Comparison of ENCODE assay signal across 9 cellular contexts in the genomic region with DNA sequence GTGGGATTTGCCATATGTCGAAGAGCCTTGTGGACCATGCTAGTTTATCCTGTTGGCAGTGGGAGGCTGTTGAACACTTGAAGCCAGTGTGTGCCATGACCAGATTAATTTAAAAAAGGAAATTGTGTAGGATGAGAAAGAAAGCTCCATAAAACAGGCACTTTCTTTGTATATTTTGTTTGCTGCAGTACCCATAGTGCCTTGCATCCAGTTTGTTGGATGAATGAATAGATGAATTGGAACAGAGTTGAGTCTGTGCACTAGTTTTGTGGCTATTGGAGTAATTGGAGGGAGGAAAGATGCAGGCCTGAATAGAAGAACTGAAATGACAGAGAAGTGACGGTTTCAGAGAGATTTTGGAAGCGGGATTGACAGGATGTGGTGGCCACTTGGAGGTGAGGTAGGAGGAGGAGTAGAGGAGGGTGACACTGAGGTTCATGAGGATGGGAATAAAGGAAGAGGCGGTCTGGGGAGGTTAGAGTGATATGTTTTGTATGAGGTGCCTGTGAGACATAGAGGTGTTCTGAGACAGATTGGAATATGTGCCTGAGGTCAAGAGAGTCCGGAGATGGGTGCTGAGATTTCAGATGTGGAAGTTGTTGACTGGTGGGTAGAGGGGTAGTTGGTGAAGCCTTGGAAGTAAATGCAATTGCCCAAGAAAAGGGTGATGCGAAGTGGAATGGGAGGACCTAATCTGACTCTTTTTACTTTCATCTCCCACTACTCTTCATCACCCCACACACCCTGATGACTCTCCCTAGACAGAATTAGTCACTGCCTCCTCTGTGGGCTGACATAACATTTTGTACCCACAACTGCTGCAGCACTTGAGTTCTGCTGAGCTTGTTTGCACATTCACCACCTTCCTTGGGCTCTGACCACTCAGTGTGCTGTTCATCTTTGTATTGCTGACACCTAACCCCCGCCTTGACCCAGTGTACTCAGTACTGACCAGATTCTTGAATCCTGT. TPM values are rescaled to one million over a fixed set of nuclear protein-coding genes. Genes with fewer than 3 reads are reported as not detected.
A peak's percentile ranks its signal among the peaks of the same experiment; 100 is the strongest.
DNase-seq lines count a peak whose midpoint lies in the region; ATAC-seq, FAIRE-seq and TF ChIP-seq lines count a peak whose summit lies in the region.
"Had no signal": no experiment of that assay in that cellular context is flagged by ENCODE, and none has a peak within 500 bp of the region (broad histone marks: within the 10 kb centered on the region; RNA-seq: fewer than 3 reads in every experiment).

No MANE protein-coding gene starts in this region.

- no peak overlapping the region for H3K4me3 Mint-ChIP-seq in neural progenitor cell

- 81 to 95% (median 85%) methylated on average over 7 of the region's 7 CpGs for WGBS in small intestine, 3 donors

- no peak for ATAC-seq in GM18498 (IDR thresholded peaks at IDR 0.05; ENCODE audit: unreplicated experiment)

- H3K27me3 Mint-ChIP-seq in neural progenitor cell (ENCODE audit: insufficient read depth, low read depth) = no peaks in the 10 kb centered on the region

- H3K27ac ChIP-seq in angular gyrus (ENCODE audit: low read depth, low read length) = peak overlapping the region; percentile 13
- H3K27ac ChIP-seq in neural progenitor cell = no peak overlapping the region
- H3K27ac ChIP-seq in small intestine (ENCODE audit: low read depth in 1 of 2, low read length in 1 of 2) = no peak overlapping the region

- H3K4me3 ChIP-seq in neural progenitor cell = no peak overlapping the region
- H3K4me3 ChIP-seq in small intestine (ENCODE audit: low read depth in 1 of 2, low read length in 2 of 2) = no peak overlapping the region

- no peaks in the 10 kb centered on the region for H3K9me3 ChIP-seq in neural progenitor cell (ENCODE audit: low read depth)
- H3K9me3 ChIP-seq in small intestine (ENCODE audit: control insufficient read depth, low read depth) = no peaks in the 10 kb centered on the region

- H3K4me1 Mint-ChIP-seq in neural progenitor cell = peaks cover 17% of the 10 kb centered on the region

- H3K27me3 ChIP-seq in neural progenitor cell (no peaks in the 10 kb centered on the region), small intestine (ENCODE audit: control insufficient read depth in 2 of 2, insufficient read depth in 2 of 2, low read length in 2 of 2) (no peaks in the 10 kb centered on the region)

- H2AFZ ChIP-seq in neural progenitor cell (replicated peaks) = no peak overlapping the region

- H3K9ac ChIP-seq in neural progenitor cell = peak overlapping the region; percentile 52

- H3K4me1 ChIP-seq in neural progenitor cell (peaks cover 14% of the 10 kb centered on the region), small intestine (ENCODE audit: control insufficient read depth in 2 of 2, insufficient read depth in 1 of 2, low read depth in 1 of 2, low read length in 1 of 2) (peaks cover 8 to 21% of the 10 kb centered on the region in 2 donors)

- H3K36me3 Mint-ChIP-seq in neural progenitor cell = peaks cover 12% of the 10 kb centered on the region

- no peak for FAIRE-seq in small intestine (lab: Jason Lieb, UNC)

- no peak overlapping the region for H3K4me2 ChIP-seq in neural progenitor cell

- H4K20me1 ChIP-seq in neural progenitor cell (ENCODE audit: low read depth) = peaks cover 90% of the 10 kb centered on the region

- H3K27ac Mint-ChIP-seq in neural progenitor cell = no peak overlapping the region

- H3K9me3 Mint-ChIP-seq in neural progenitor cell = no peaks in the 10 kb centered on the region

- H3K79me2 ChIP-seq in neural progenitor cell (ENCODE audit: low read depth) = peaks cover 100% of the 10 kb centered on the region

- peak; percentile 19 for DNase-seq in AG20443 (ENCODE audit: low spot score)
- DNase-seq in RPMI7951 (ENCODE audit: low read depth) = peak; percentile 58
- DNase-seq in neural progenitor cell (ENCODE audit: low spot score) = no peak
- no peak for DNase-seq in inferior parietal cortex (ENCODE audit: extremely low spot score)
- no peak for DNase-seq in small intestine
- DNase-seq in NCI-H1930 (lab: John Stamatoyannopoulos, UW) = no peak

- H3F3A ChIP-seq in neural progenitor cell (ENCODE audit: low read depth) = no peaks in the 10 kb centered on the region

- TF ChIP-seq CTCF in neural progenitor cell (IDR thresholded peaks at IDR 0.05) = no peak

- H3K36me3 ChIP-seq in neural progenitor cell = no peaks in the 10 kb centered on the region
- peaks cover 5 to 9% of the 10 kb centered on the region in 2 donors for H3K36me3 ChIP-seq in small intestine (ENCODE audit: control insufficient read depth in 2 of 2, insufficient read depth in 2 of 2, low read length in 2 of 2)

RNA-seq across cellular contexts. Expression of a gene that starts 5.1 kb away (rescaled TPM):
- 161 and 169 TPM in 2 replicates for total RNA-seq in RPMI7951 (2014; rRNA removed; shearing (Covaris generic))
- 79.0 and 85.5 TPM in 2 replicates for total RNA-seq in neural progenitor cell (ENCODE audit: low replicate concordance)
- polyA plus RNA-seq in small intestine = 100 to 1,000 TPM in 1 of 3 donors, 10 to 100 TPM in 2; 83.8 to 107 (median 88.9) TPM

RNA-seq across cellular contexts. Expression of a gene that starts 39.0 kb away (rescaled TPM):
- 2.0 and 2.9 TPM in 2 replicates for total RNA-seq in RPMI7951 (2014; rRNA removed; shearing (Covaris generic))
- total RNA-seq in neural progenitor cell (ENCODE audit: low replicate concordance) = 0.19 and 0.32 TPM in 2 replicates
- 100 to 1,000 TPM in 1 of 3 donors, 10 to 100 TPM in 1, 1 to 10 TPM in 1; 2.0 to 108 (median 20.5) TPM for polyA plus RNA-seq in small intestine
- total RNA-seq: pulmonary artery endothelial cell had no signal

RNA-seq across cellular contexts. Expression of a gene that starts 52.9 kb away (rescaled TPM):
- total RNA-seq in RPMI7951 (2014; rRNA removed; shearing (Covaris generic)) = 3.4 and 3.6 TPM in 2 replicates
- total RNA-seq in neural progenitor cell (ENCODE audit: low replicate concordance) = 6.2 and 9.1 TPM in 2 replicates
- polyA plus RNA-seq in small intestine = 1 to 10 TPM; 2.7 to 6.8 (median 5.6) TPM

Comparison
In these comparisons a context has a peak if more than half of its experiments do, and no peak if none do; other contexts are left out.
1. DNase-seq: peak in AG20443 (single experiment) and RPMI7951 (single experiment); none in neural progenitor cell (single experiment), inferior parietal cortex (single experiment), small intestine (single experiment) and NCI-H1930 (0 of 2).